Comparison of ENCODE assay signal across 8 cellular contexts in the genomic region with DNA sequence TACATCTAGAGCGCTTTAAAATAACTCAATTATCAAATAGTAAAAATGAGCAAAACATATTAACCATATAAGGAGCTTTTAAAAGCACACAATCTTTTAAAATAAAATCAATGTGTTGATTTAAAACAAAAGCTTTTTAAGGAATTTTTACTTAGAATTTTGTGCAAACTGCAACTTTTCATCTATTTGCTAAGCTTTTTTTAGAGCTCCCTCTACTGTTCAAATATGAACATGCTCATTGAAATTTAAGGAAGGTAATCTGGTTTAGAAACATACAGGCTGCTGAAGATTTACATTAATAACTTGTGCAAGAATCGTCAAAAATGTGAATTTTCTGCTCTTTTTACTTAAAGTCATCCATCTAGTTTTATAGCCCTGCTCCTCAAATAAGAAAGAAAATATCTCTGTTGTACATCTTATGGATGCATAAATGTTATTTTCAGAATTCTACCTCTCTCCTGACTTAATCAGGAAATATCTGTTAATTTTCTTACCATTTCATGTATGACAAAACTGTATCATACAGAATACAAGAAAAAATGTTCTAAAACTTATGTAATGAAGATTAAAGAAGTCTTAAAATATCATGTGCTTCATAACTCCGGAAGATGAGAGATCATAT.
DNase-seq lines count a peak whose midpoint lies in the region; ATAC-seq and TF ChIP-seq lines count a peak whose summit lies in the region.

No MANE protein-coding gene starts in this region.

- no peak overlapping the region for H3K4me3 ChIP-seq in astrocyte of the cerebellum (ENCODE audit: low read depth, low read length)
- no peak overlapping the region for H3K4me3 ChIP-seq in right lobe of liver

- H3K27me3 ChIP-seq in right lobe of liver = no peaks in the 10 kb centered on the region

- intact Hi-C loops in right lobe of liver (cut with DNase I) = no loop called here

- H3K27ac ChIP-seq in right lobe of liver = no peak overlapping the region

- in situ Hi-C loops in astrocyte of the cerebellum (cut with HindIII; ENCODE audit: low sequenced_read_pairs) = no loop called here

- ATAC-seq in right lobe of liver (no peak), HG02970 (IDR thresholded peaks at IDR 0.05; ENCODE audit: low FRiP score, unreplicated experiment) (no peak)

- 55% methylated on average over 3 of the region's 3 CpGs for WGBS in right lobe of liver (ENCODE audit: insufficient coverage, low coverage, low lambda C conversion rate, missing lambda C conversion rate)

- no peak for TF ChIP-seq POLR2A in right lobe of liver (IDR thresholded peaks at IDR 0.05)

- H3K36me3 ChIP-seq in right lobe of liver = no peaks in the 10 kb centered on the region

- peak; percentile 44 for TF ChIP-seq CTCF in astrocyte of the cerebellum (IDR thresholded peaks at IDR 0.05; ENCODE audit: low read depth, low read length, missing control alignments)
- TF ChIP-seq CTCF in right lobe of liver (IDR thresholded peaks at IDR 0.05) = peak in 3 of 4 donors; percentile 71 to 79 (median 79)

- peak; percentile 32 for DNase-seq in COLO829 (ENCODE audit: low spot score)
- peak; percentile 8 for DNase-seq in HT1080 (ENCODE audit: low read depth)
- DNase-seq in astrocyte of the cerebellum (ENCODE audit: low read depth) = no peak
- no peak for DNase-seq in right lobe of liver
- no peak for DNase-seq in stimulated activated CD4-positive, alpha-beta T cell treated with anti-CD3 and anti-CD28 coated beads, Interleukin-4, amount 100 ng/mL, for 4 hours
- DNase-seq in C1 segment of cervical spinal cord (lab: John Stamatoyannopoulos, UW) = no peak
- no peak for DNase-seq in NCI-H2029 (lab: John Stamatoyannopoulos, UW)

- H3K4me1 ChIP-seq in right lobe of liver = no peaks in the 10 kb centered on the region

- H3K9me3 ChIP-seq in right lobe of liver = no peaks in the 10 kb centered on the region

Comparison
In these comparisons a context has a peak if more than half of its experiments do, and no peak if none do; other contexts are left out.
1. DNase-seq: peak in COLO829 (single experiment) and HT1080 (single experiment); none in astrocyte of the cerebellum (single experiment), right lobe of liver (0 of 3), stimulated activated CD4-positive, alpha-beta T cell treated with anti-CD3 and anti-CD28 coated beads, Interleukin-4, amount 100 ng/mL, for 4 hours (0 of 2), C1 segment of cervical spinal cord (0 of 14) and NCI-H2029 (single experiment).